In genomic region chr13:97223711-97224461, GRCh38 we compare ENCODE assay signal across 8 cellular contexts. TPM values are rescaled to one million over a fixed set of nuclear protein-coding genes. Genes with fewer than 3 reads are reported as not detected.
DNase-seq lines count a peak whose midpoint lies in the region; ATAC-seq and TF ChIP-seq lines count a peak whose summit lies in the region.

No MANE protein-coding gene starts in this region.

- TF ChIP-seq CTCF in GM23338 (conservative IDR thresholded peaks at IDR 0.05; ENCODE audit: low read depth in 2 of 2), result no peak

- H3K9me2 ChIP-seq in GM23338 (ENCODE audit: insufficient read depth), result no peaks in the 10 kb centered on the region

- H3F3A ChIP-seq in GM23338 (replicated peaks; ENCODE audit: low read depth), result no peaks in the 10 kb centered on the region

- H3K27me3 ChIP-seq in GM23338 (ENCODE audit: insufficient read depth), result peaks cover 64% of the 10 kb centered on the region

- no peaks in the 10 kb centered on the region for H3K9me3 Mint-ChIP-seq in GM23338
- H3K9me3 Mint-ChIP-seq in activated naive CD4-positive, alpha-beta T cell treated with anti-CD3 and anti-CD28 coated beads, Interleukin-2, amount 10 ng/mL, durations not matched to agents 7 days and 5 days, result no peaks in the 10 kb centered on the region

- H3K4me3 Mint-ChIP-seq in GM23338, result peak overlapping the region; percentile 52
- H3K4me3 Mint-ChIP-seq in activated naive CD4-positive, alpha-beta T cell treated with anti-CD3 and anti-CD28 coated beads, Interleukin-2, amount 10 ng/mL, durations not matched to agents 7 days and 5 days, result peak overlapping the region; percentile 83

- no peak overlapping the region for H2AFZ ChIP-seq in GM23338

- H3K27ac ChIP-seq in GM23338 (ENCODE audit: low read depth), result no peak overlapping the region

- DNase-seq in COLO668 (lab: John Stamatoyannopoulos, UW; ENCODE audit: unreplicated experiment) (peak; percentile 72), GM23338 (ENCODE audit: low spot score) (peak; percentile 67), NCI-H510A treated with DMSO at 0.1 percent for 48 hours (lab: John Stamatoyannopoulos, UW) (peak; percentile 67), globus pallidus (ENCODE audit: low spot score) (peak; percentile 86), non-pigmented ciliary epithelial cell (ENCODE audit: low read depth) (peak; percentile 86), GM19238 (ENCODE audit: insufficient read length, low spot score) (no peak)
- no peak for DNase-seq in activated naive CD4-positive, alpha-beta T cell treated with anti-CD3 and anti-CD28 coated beads, Interleukin-2, amount 10 ng/mL, durations not matched to agents 7 days and 5 days

- peaks cover 12% of the 10 kb centered on the region; the same call in 1 of the 2 replicates for H4K20me1 ChIP-seq in GM23338 (replicated peaks; ENCODE audit: insufficient read depth)

- peak overlapping the region; percentile 70 for H3K4me2 ChIP-seq in GM23338

- peaks cover 38% of the 10 kb centered on the region for H3K4me1 Mint-ChIP-seq in GM23338
- peaks cover 59% of the 10 kb centered on the region for H3K4me1 Mint-ChIP-seq in activated naive CD4-positive, alpha-beta T cell treated with anti-CD3 and anti-CD28 coated beads, Interleukin-2, amount 10 ng/mL, durations not matched to agents 7 days and 5 days

- H3K36me3 ChIP-seq in GM23338 (ENCODE audit: insufficient read depth), result no peaks in the 10 kb centered on the region

- H3K79me2 ChIP-seq in GM23338 (replicated peaks; ENCODE audit: insufficient read depth), result no peaks in the 10 kb centered on the region

- H3K36me3 Mint-ChIP-seq in GM23338 (ENCODE audit: low read depth), result no peaks in the 10 kb centered on the region
- no peaks in the 10 kb centered on the region for H3K36me3 Mint-ChIP-seq in activated naive CD4-positive, alpha-beta T cell treated with anti-CD3 and anti-CD28 coated beads, Interleukin-2, amount 10 ng/mL, durations not matched to agents 7 days and 5 days

- peak overlapping the region; percentile 48; the same call in 1 of the 2 replicates for H3K4me3 ChIP-seq in GM23338

- peak; percentile 12; the same call in 2 of the 3 replicates for ATAC-seq in GM23338
- no peak for ATAC-seq in GM19023 (IDR thresholded peaks at IDR 0.05; ENCODE audit: unreplicated experiment)

- CTCF ChIA-PET in activated naive CD4-positive, alpha-beta T cell treated with anti-CD3 and anti-CD28 coated beads, Interleukin-2, amount 10 ng/mL, durations not matched to agents 7 days and 5 days (lab: Charles Lee), result interaction anchor here (0.7 to 2.4 kb wide), 5 partner anchors 10 to 114 kb away, joined by 3 to 9 read pairs (median 4); no protein-coding TSS in a partner anchor

- peaks cover 23% of the 10 kb centered on the region for H3K4me1 ChIP-seq in GM23338 (ENCODE audit: insufficient read depth)

- peaks cover 57% of the 10 kb centered on the region for H3K27me3 Mint-ChIP-seq in GM23338 (ENCODE audit: insufficient read depth, low read depth, poor library complexity)
- H3K27me3 Mint-ChIP-seq in activated naive CD4-positive, alpha-beta T cell treated with anti-CD3 and anti-CD28 coated beads, Interleukin-2, amount 10 ng/mL, durations not matched to agents 7 days and 5 days, result no peaks in the 10 kb centered on the region

- H3K27ac Mint-ChIP-seq in GM23338, result no peak overlapping the region
- H3K27ac Mint-ChIP-seq in activated naive CD4-positive, alpha-beta T cell treated with anti-CD3 and anti-CD28 coated beads, Interleukin-2, amount 10 ng/mL, durations not matched to agents 7 days and 5 days, result peak overlapping the region; percentile 88

TF ChIP-seq in GM23338, 12 proteins besides CTCF, POLR2A, EP300 and RAD21:
- TF ChIP-seq NANOG (IDR thresholded peaks at IDR 0.05; ENCODE audit: borderline replicate concordance) (no peak), CREB1 (CRISPR knock-in tag; IDR thresholded peaks at IDR 0.05; ENCODE audit: low read depth) (peak; percentile 80), JUNB (IDR thresholded peaks at IDR 0.05; ENCODE audit: unreplicated experiment) (no peak), ZNF331 (CRISPR knock-in tag; IDR thresholded peaks at IDR 0.05; ENCODE audit: low read depth) (no peak), ETS1 (IDR thresholded peaks at IDR 0.05) (no peak), REST (IDR thresholded peaks at IDR 0.05; ENCODE audit: unreplicated experiment) (no peak)
TF ChIP-seq in GM23338: peak in this region for 1.

RNA-seq across cellular contexts. Expression of gene MBNL2, which starts 1.8 kb away (rescaled TPM):
- 1.3 and 3.2 TPM in 2 replicates for total RNA-seq in GM23338 (2014; rRNA removed; shearing (Covaris generic))
- 0.49 and 0.55 TPM in 2 replicates for polyA plus RNA-seq in GM23338 (2016; fragmentation: Nextera tagmentation; extraction: Ambion mirVana)

Comparison
In these comparisons a context has a peak if more than half of its experiments do, and no peak if none do; other contexts are left out.
1. DNase-seq: peak in COLO668 (single experiment), GM23338 (single experiment), NCI-H510A treated with DMSO at 0.1 percent for 48 hours (single experiment), globus pallidus (single experiment) and non-pigmented ciliary epithelial cell (single experiment); none in activated naive CD4-positive, alpha-beta T cell treated with anti-CD3 and anti-CD28 coated beads, Interleukin-2, amount 10 ng/mL, durations not matched to agents 7 days and 5 days (single experiment) and GM19238 (single experiment).